Comparison of ENCODE assay signal across 8 cellular contexts in genomic region chr1:84504580-84505021, GRCh38. TPM values are rescaled to one million over a fixed set of nuclear protein-coding genes. Genes with fewer than 3 reads are reported as not detected.
A peak's percentile ranks its signal among the peaks of the same experiment; 100 is the strongest.
DNase-seq lines count a peak whose midpoint lies in the region; ATAC-seq, FAIRE-seq and TF ChIP-seq lines count a peak whose summit lies in the region.

No MANE protein-coding gene starts in this region.

- CTCF ChIA-PET in activated CD4-positive, alpha-beta T cell treated with anti-CD3 and anti-CD28 coated beads, Interleukin-2, amount 10 ng/mL, durations not matched to agents 7 days and 5 days (lab: Charles Lee): interaction anchor here (1.0 to 1.5 kb wide), 2 partner anchors 9 to 23 kb away, joined by 3 to 5 read pairs; no protein-coding TSS in a partner anchor
- CTCF ChIA-PET in endothelial cell of umbilical vein (lab: Charles Lee): interaction anchor here (1.0 to 4.4 kb wide), 9 partner anchors 10 to 128 kb away, joined by 3 to 37 read pairs (median 4); partner anchors contain the start of gene CTBS

- no peak overlapping the region for H2AFZ ChIP-seq in endothelial cell of umbilical vein (ENCODE audit: low read depth, low read length)

- no peaks in the 10 kb centered on the region for H3K9me3 ChIP-seq in Peyer's patch
- H3K9me3 ChIP-seq in endothelial cell of umbilical vein (replicated peaks; ENCODE audit: control insufficient read depth, insufficient read depth, low read length): no peaks in the 10 kb centered on the region
- no peaks in the 10 kb centered on the region for H3K9me3 ChIP-seq in neutrophil

- peak overlapping the region; percentile 96 for H3K27ac Mint-ChIP-seq in activated CD4-positive, alpha-beta T cell treated with anti-CD3 and anti-CD28 coated beads, Interleukin-2, amount 10 ng/mL, durations not matched to agents 7 days and 5 days

- POLR2A ChIA-PET in activated CD4-positive, alpha-beta T cell treated with anti-CD3 and anti-CD28 coated beads, Interleukin-2, amount 10 ng/mL, durations not matched to agents 7 days and 5 days (lab: Charles Lee): no interaction called here
- POLR2A ChIA-PET in endothelial cell of umbilical vein (lab: Charles Lee): interaction anchor here (1.5 kb wide), 1 partner anchor 69 kb away, joined by 4 read pairs; the partner anchor contains the start of gene CTBS

- H3K27ac ChIP-seq in Peyer's patch (peak overlapping the region; percentile 92 to 97 (median 95)), endothelial cell of umbilical vein (ENCODE audit: insufficient read depth, low read depth, low read length) (peak overlapping the region; percentile 91), neutrophil (peak overlapping the region; percentile 98)

- H3K79me2 ChIP-seq in endothelial cell of umbilical vein (ENCODE audit: control insufficient read depth, insufficient read depth, low read length): peaks cover 60% of the 10 kb centered on the region

- intact Hi-C loops in endothelial cell of umbilical vein (cut with micrococcal nuclease): loop anchor here (10.0 kb wide), 1 partner anchor 770 kb away; the partner anchor contains the start of gene BCL10

- H3K4me1 ChIP-seq in Peyer's patch (peaks cover 0 to 38% (median 8%) of the 10 kb centered on the region in 4 donors), endothelial cell of umbilical vein (ENCODE audit: control insufficient read depth, extremely low read depth, insufficient read depth, low read length) (peaks cover 25% of the 10 kb centered on the region), neutrophil (ENCODE audit: control insufficient read depth in 1 of 2, insufficient read depth in 1 of 2, low read depth in 1 of 2, low read length in 1 of 2) (peaks cover 33 to 39% of the 10 kb centered on the region in 2 experiments)

- H3K27me3 ChIP-seq in Peyer's patch (no peaks in the 10 kb centered on the region), endothelial cell of umbilical vein (ENCODE audit: control insufficient read depth in 2 of 2, insufficient read depth in 2 of 2, low read length in 2 of 2) (no peaks in the 10 kb centered on the region), neutrophil (no peaks in the 10 kb centered on the region)

- DNase-seq in activated CD4-positive, alpha-beta T cell treated with anti-CD3 and anti-CD28 coated beads, Interleukin-2, amount 10 ng/mL, durations not matched to agents 7 days and 5 days: no peak
- no peak for DNase-seq in activated CD4-positive, alpha-beta T cell treated with anti-CD3 and anti-CD28 coated beads, Interleukin-2, amount 50 U/mL, for 4 hours
- DNase-seq in Peyer's patch: no peak
- peak; percentile 58 for DNase-seq in endothelial cell of umbilical vein (ENCODE audit: low read depth, low spot score)

- BruUV-seq in endothelial cell of umbilical vein (replicated peaks; lab: Mats Ljungman, UMichigan): no TSS peak

- FAIRE-seq in endothelial cell of umbilical vein (lab: Jason Lieb, UNC): no peak

- H3K9me1 ChIP-seq in endothelial cell of umbilical vein (replicated peaks; ENCODE audit: control insufficient read depth, extremely low read depth, insufficient read depth, low read length): no peaks in the 10 kb centered on the region

- peaks cover 37% of the 10 kb centered on the region for H3K36me3 Mint-ChIP-seq in activated CD4-positive, alpha-beta T cell treated with anti-CD3 and anti-CD28 coated beads, Interleukin-2, amount 10 ng/mL, durations not matched to agents 7 days and 5 days (ENCODE audit: low read depth)

- H3K36me3 ChIP-seq in Peyer's patch (peaks cover 0 to 5% (median 0%) of the 10 kb centered on the region in 3 donors), endothelial cell of umbilical vein (ENCODE audit: control insufficient read depth in 2 of 2, extremely low read depth in 1 of 2, insufficient read depth in 2 of 2, low read length in 2 of 2) (peaks cover 0 to 4% of the 10 kb centered on the region in 2 experiments), neutrophil (peaks cover 22% of the 10 kb centered on the region)

- no peaks in the 10 kb centered on the region for H3K27me3 Mint-ChIP-seq in activated CD4-positive, alpha-beta T cell treated with anti-CD3 and anti-CD28 coated beads, Interleukin-2, amount 10 ng/mL, durations not matched to agents 7 days and 5 days

- no peak for ATAC-seq in GM19455 (IDR thresholded peaks at IDR 0.05; ENCODE audit: unreplicated experiment)
- no peak for ATAC-seq in HG03469 (IDR thresholded peaks at IDR 0.05; ENCODE audit: unreplicated experiment)
- no peak for ATAC-seq in HG02885 (IDR thresholded peaks at IDR 0.05; ENCODE audit: poor library complexity, unreplicated experiment)

- H3K9me3 Mint-ChIP-seq in activated CD4-positive, alpha-beta T cell treated with anti-CD3 and anti-CD28 coated beads, Interleukin-2, amount 10 ng/mL, durations not matched to agents 7 days and 5 days: peaks cover 11% of the 10 kb centered on the region

- peak overlapping the region; percentile 100 for H3K4me2 ChIP-seq in endothelial cell of umbilical vein (ENCODE audit: insufficient read depth, low read length)

- H3K4me3 Mint-ChIP-seq in activated CD4-positive, alpha-beta T cell treated with anti-CD3 and anti-CD28 coated beads, Interleukin-2, amount 10 ng/mL, durations not matched to agents 7 days and 5 days: peak overlapping the region; percentile 99

- peaks cover 3% of the 10 kb centered on the region for H4K20me1 ChIP-seq in endothelial cell of umbilical vein (replicated peaks; ENCODE audit: control insufficient read depth, extremely low read depth, insufficient read depth, low read length)

- dilution Hi-C loops in endothelial cell of umbilical vein (cut with MboI; ENCODE audit: extremely low pct_ligation_motif_present, low sequenced_read_pairs): no loop called here

- TF ChIP-seq CTCF in Peyer's patch (IDR thresholded peaks at IDR 0.05): no peak
- no peak for TF ChIP-seq CTCF in endothelial cell of umbilical vein (IDR thresholded peaks at IDR 0.05; ENCODE audit: extremely low read depth in 1 of 2, insufficient read depth in 1 of 2, low read depth in 1 of 2, low read length in 2 of 2)
- TF ChIP-seq CTCF in neutrophil (IDR thresholded peaks at IDR 0.05): no peak

- no peak for TF ChIP-seq POLR2A in Peyer's patch (IDR thresholded peaks at IDR 0.05)
- no peak for TF ChIP-seq POLR2A in endothelial cell of umbilical vein (IDR thresholded peaks at IDR 0.05; ENCODE audit: low read depth, low read length)

- peaks cover 49% of the 10 kb centered on the region for H3K4me1 Mint-ChIP-seq in activated CD4-positive, alpha-beta T cell treated with anti-CD3 and anti-CD28 coated beads, Interleukin-2, amount 10 ng/mL, durations not matched to agents 7 days and 5 days

- H3K9ac ChIP-seq in endothelial cell of umbilical vein (replicated peaks; ENCODE audit: extremely low read depth, insufficient read depth, low read length): peak overlapping the region; percentile 93

- H3K4me3 ChIP-seq in Peyer's patch (peak overlapping the region; percentile 66 to 78 (median 76)), endothelial cell of umbilical vein (replicated peaks in 1 of 3; ENCODE audit: insufficient read depth in 1 of 3, low read depth in 1 of 3, low read length in 3 of 3) (peak overlapping the region; percentile 55 to 89 (median 73)), neutrophil (ENCODE audit: low read depth in 1 of 2, low read length in 1 of 2) (peak overlapping the region; percentile 82 to 94)

TF ChIP-seq in endothelial cell of umbilical vein, 7 proteins besides CTCF, POLR2A, EP300 and RAD21 (continues in another document):
- TF ChIP-seq MYC (IDR thresholded peaks at IDR 0.05; ENCODE audit: low read depth, low read length) (no peak), EZH2 (IDR thresholded peaks at IDR 0.05; ENCODE audit: borderline replicate concordance, low read depth, low read length, severe bottlenecking) (no peak), GATA2 (IDR thresholded peaks at IDR 0.05; ENCODE audit: insufficient read depth, insufficient read length, low read depth, low read length) (no peak)

RNA-seq across cellular contexts. Expression of gene SPATA1, which starts 1.6 kb away (rescaled TPM):
- 1 to 10 TPM; 1.7 to 2.3 TPM for total RNA-seq in activated CD4-positive, alpha-beta T cell treated with anti-CD3 and anti-CD28 coated beads, Interleukin-2, amount 10 ng/mL, durations not matched to agents 7 days and 5 days
- 1 to 10 TPM in 2 of 4 donors, under 1 TPM in 1, not detected in 1; 0.18 to 1.9 (median 1.1) TPM for total RNA-seq in Peyer's patch
- 1.7 and 2.6 TPM in 2 replicates for total RNA-seq in endothelial cell of umbilical vein
- 1.8 TPM in 1 of 2 replicates, not detected in the other for polyA plus RNA-seq in endothelial cell of umbilical vein
- 0.47 and 1.0 TPM in 2 replicates for polyA plus RNA-seq in endothelial cell of umbilical vein (2011; cell fraction: cytosol; rRNA removed)
- polyA plus RNA-seq in endothelial cell of umbilical vein (2011; cell fraction: nucleus; rRNA removed): 1.1 and 2.0 TPM in 2 replicates
- 0.82 TPM in 1 of 2 replicates, not detected in the other for polyA plus RNA-seq in endothelial cell of umbilical vein (2012)
- not detected in 2 replicates for polyA minus RNA-seq in endothelial cell of umbilical vein
- not detected for polyA minus RNA-seq in endothelial cell of umbilical vein (2011; cell fraction: cytosol; rRNA and poly(A)+ RNA removed)
- 3.6 and 4.3 TPM in 2 replicates for polyA minus RNA-seq in endothelial cell of umbilical vein (2011; cell fraction: nucleus; rRNA and poly(A)+ RNA removed)

RNA-seq across cellular contexts. Expression of gene GNG5, which starts 1.8 kb away (rescaled TPM):
- total RNA-seq in activated CD4-positive, alpha-beta T cell treated with anti-CD3 and anti-CD28 coated beads, Interleukin-2, amount 10 ng/mL, durations not matched to agents 7 days and 5 days: 100 to 1,000 TPM in 1 of 2 experiments, 10 to 100 TPM in 1; 90.1 to 113 TPM
- total RNA-seq in Peyer's patch: 10 to 100 TPM; 19.0 to 99.1 (median 67.9) TPM
- 172 and 175 TPM in 2 replicates for total RNA-seq in endothelial cell of umbilical vein
- polyA plus RNA-seq in endothelial cell of umbilical vein: 143 and 145 TPM in 2 replicates
- 173 and 181 TPM in 2 replicates for polyA plus RNA-seq in endothelial cell of umbilical vein (2011; cell fraction: cytosol; rRNA removed)
- polyA plus RNA-seq in endothelial cell of umbilical vein (2011; cell fraction: nucleus; rRNA removed): 49.3 and 61.3 TPM in 2 replicates
- polyA plus RNA-seq in endothelial cell of umbilical vein (2012): 215 and 248 TPM in 2 replicates
- polyA minus RNA-seq in endothelial cell of umbilical vein: 34.4 and 37.9 TPM in 2 replicates
- 39.9 TPM for polyA minus RNA-seq in endothelial cell of umbilical vein (2011; cell fraction: cytosol; rRNA and poly(A)+ RNA removed)
- 20.6 and 26.1 TPM in 2 replicates for polyA minus RNA-seq in endothelial cell of umbilical vein (2011; cell fraction: nucleus; rRNA and poly(A)+ RNA removed)

RNA-seq across cellular contexts. Expression of gene RPF1, which starts 25.5 kb away (rescaled TPM):
- total RNA-seq in activated CD4-positive, alpha-beta T cell treated with anti-CD3 and anti-CD28 coated beads, Interleukin-2, amount 10 ng/mL, durations not matched to agents 7 days and 5 days: 10 to 100 TPM; 37.3 to 45.7 TPM
- total RNA-seq in Peyer's patch (10 to 100 TPM; 12.1 to 37.1 (median 18.4) TPM), endothelial cell of umbilical vein (32.6 and 34.3 TPM in 2 replicates)
- polyA plus RNA-seq in endothelial cell of umbilical vein: 10.9 and 15.3 TPM in 2 replicates
- polyA plus RNA-seq in endothelial cell of umbilical vein (2011; cell fraction: cytosol; rRNA removed): 25.5 and 27.4 TPM in 2 replicates
- 16.2 and 20.3 TPM in 2 replicates for polyA plus RNA-seq in endothelial cell of umbilical vein (2011; cell fraction: nucleus; rRNA removed)
- 33.3 and 43.1 TPM in 2 replicates for polyA plus RNA-seq in endothelial cell of umbilical vein (2012)
- 5.1 and 5.4 TPM in 2 replicates for polyA minus RNA-seq in endothelial cell of umbilical vein
- polyA minus RNA-seq in endothelial cell of umbilical vein (2011; cell fraction: cytosol; rRNA and poly(A)+ RNA removed): 9.3 TPM
- 8.7 and 8.8 TPM in 2 replicates for polyA minus RNA-seq in endothelial cell of umbilical vein (2011; cell fraction: nucleus; rRNA and poly(A)+ RNA removed)
